Comparison of ENCODE assay signal across 12 cellular contexts in the genomic region with DNA sequence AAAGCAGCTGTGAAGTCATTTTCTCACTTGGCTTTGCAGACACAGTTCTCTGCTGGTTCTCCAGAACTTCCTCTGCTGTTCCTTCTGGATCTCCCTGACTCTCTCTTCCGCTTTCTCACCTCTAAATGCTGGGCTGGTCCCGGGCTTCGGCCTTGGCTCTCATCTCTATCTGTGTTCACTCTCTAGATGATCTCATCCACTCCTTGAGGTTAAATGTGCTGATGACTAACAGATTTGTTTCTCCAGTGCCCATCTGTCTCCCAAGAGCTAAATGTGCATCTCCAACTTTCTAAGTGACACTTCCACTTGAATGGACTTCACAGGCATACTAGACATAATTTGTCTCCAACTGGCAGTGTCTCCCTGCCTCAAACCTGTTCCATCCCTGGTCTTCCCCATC.
A peak's percentile ranks its signal among the peaks of the same experiment; 100 is the strongest.
DNase-seq lines count a peak whose midpoint lies in the region; TF ChIP-seq lines count a peak whose summit lies in the region.
"Had no signal": no experiment of that assay in that cellular context is flagged by ENCODE, and none has a peak within 500 bp of the region (broad histone marks: within the 10 kb centered on the region; RNA-seq: fewer than 3 reads in every experiment).

No MANE protein-coding gene starts in this region.

- no peaks in the 10 kb centered on the region for H3K36me3 ChIP-seq in HEK293 (ENCODE audit: control insufficient read depth in 2 of 2, insufficient read depth in 1 of 2, low read length in 2 of 2)

- peaks cover 0 to 1% (median 0%) of the 10 kb centered on the region in 3 donors for H3K27me3 Mint-ChIP-seq in immature natural killer cell (ENCODE audit: low read depth in 3 of 3)
- H3K27me3 Mint-ChIP-seq: activated CD4-positive, alpha-beta T cell treated with anti-CD3 and anti-CD28 coated beads, Interleukin-2, amount 10 ng/mL, durations not matched to agents 7 days and 5 days; CD4-positive, alpha-beta T cell had no signal

- POLR2A ChIA-PET in HEK293 (lab: Yijun Ruan, JAX) = interaction anchor here (2.2 kb wide), 1 partner anchor 95 kb away, joined by 5 read pairs; the partner anchor contains the start of gene ITPR1

- CTCF ChIA-PET in HEK293 (lab: Yijun Ruan, JAX) = interaction anchor here (0.7 to 1.2 kb wide), 2 partner anchors 10 to 23 kb away, joined by 3 read pairs; no protein-coding TSS in a partner anchor

- no peak overlapping the region for H3K4me3 ChIP-seq in HEK293 (ENCODE audit: low read depth, low read length)

- H3K9me3 Mint-ChIP-seq in immature natural killer cell = no peaks in the 10 kb centered on the region
- H3K9me3 Mint-ChIP-seq: CD4-positive, alpha-beta T cell had no signal

- no peaks in the 10 kb centered on the region for H3K36me3 Mint-ChIP-seq in immature natural killer cell

- DNase-seq in AG08395 (ENCODE audit: low spot score) = peak; percentile 73
- peak; percentile 78 for DNase-seq in amniotic epithelial cell (ENCODE audit: low read depth)
- DNase-seq in immature natural killer cell = no peak
- DNase-seq in stimulated activated CD8-positive, alpha-beta memory T cell treated with anti-CD3 and anti-CD28 coated beads, Interleukin-4, amount 100 ng/mL, for 48 hours = no peak
- DNase-seq in NCI-H1930 (lab: John Stamatoyannopoulos, UW) = no peak
- DNase-seq in activated CD8-positive, alpha-beta memory T cell treated with anti-CD3 and anti-CD28 coated beads for 24 hours = no peak
- DNase-seq in NCI-H1417 (lab: John Stamatoyannopoulos, UW) = no peak
- DNase-seq: activated CD4-positive, alpha-beta T cell treated with anti-CD3 and anti-CD28 coated beads, Interleukin-2, amount 10 ng/mL, durations not matched to agents 7 days and 5 days; CD4-positive, alpha-beta T cell; effector memory CD4-positive, alpha-beta T cell; NCI-H748 treated with DMSO at 0.1 percent for 48 hours had no signal

- H3K27ac Mint-ChIP-seq in immature natural killer cell = peak overlapping the region in 5 of 6 donors; percentile 2 to 65 (median 3)
- H3K27ac Mint-ChIP-seq: activated CD4-positive, alpha-beta T cell treated with anti-CD3 and anti-CD28 coated beads, Interleukin-2, amount 10 ng/mL, durations not matched to agents 7 days and 5 days had no signal

- H3K9me3 ChIP-seq in HEK293 (ENCODE audit: control insufficient read depth, insufficient read depth, low read depth, low read length) = no peaks in the 10 kb centered on the region

- no peak overlapping the region for H3K27ac ChIP-seq in HEK293 (ENCODE audit: extremely low read depth, low read depth, low read length)

- no peak for TF ChIP-seq CTCF in HEK293 (tag by site-specific recombination; IDR thresholded peaks at IDR 0.05)

- peak overlapping the region in 2 of 5 donors; percentile 30 to 32 for H3K4me3 Mint-ChIP-seq in immature natural killer cell
- H3K4me3 Mint-ChIP-seq: activated CD4-positive, alpha-beta T cell treated with anti-CD3 and anti-CD28 coated beads, Interleukin-2, amount 10 ng/mL, durations not matched to agents 7 days and 5 days; CD4-positive, alpha-beta T cell had no signal

- peaks cover 66 to 78% of the 10 kb centered on the region in 2 donors for H3K4me1 Mint-ChIP-seq in immature natural killer cell

- H3K4me1 ChIP-seq in HEK293 (ENCODE audit: control insufficient read depth, insufficient read depth, low read length) = peaks cover under 1% of the 10 kb centered on the region; the same call in 1 of the 2 replicates

TF ChIP-seq in HEK293, 187 proteins besides CTCF, POLR2A, EP300 and RAD21 (continues in another document):
- TF ChIP-seq ZBTB21 (tag by site-specific recombination; IDR thresholded peaks at IDR 0.05) (peak; percentile 18; the same call in 1 of the 2 replicates), ZNF561 (tag by site-specific recombination; IDR thresholded peaks at IDR 0.05; ENCODE audit: borderline replicate concordance) (no peak), GLIS1 (tag by site-specific recombination; IDR thresholded peaks at IDR 0.05) (peak; percentile 46; the same call in 1 of the 2 replicates), FEZF1 (tag by site-specific recombination; IDR thresholded peaks at IDR 0.05) (peak; percentile 43; the same call in 1 of the 2 replicates), PRDM1 (tag by site-specific recombination; IDR thresholded peaks at IDR 0.05) (peak; percentile 95), TSHZ1 (tag by site-specific recombination; IDR thresholded peaks at IDR 0.05; ENCODE audit: borderline replicate concordance) (peak; percentile 49; the same call in 1 of the 2 replicates), ZEB2 (tag by site-specific recombination; IDR thresholded peaks at IDR 0.05) (peak; percentile 82), BCL11A (tag by site-specific recombination; IDR thresholded peaks at IDR 0.05; ENCODE audit: low read depth) (no peak), ZNF544 (tag by site-specific recombination; IDR thresholded peaks at IDR 0.05) (no peak), ZNF596 (tag by site-specific recombination; IDR thresholded peaks at IDR 0.05) (no peak), KLF8 (tag by site-specific recombination; IDR thresholded peaks at IDR 0.05) (peak; percentile 38; the same call in 1 of the 2 replicates)
- TF ChIP-seq, protein P1, sequence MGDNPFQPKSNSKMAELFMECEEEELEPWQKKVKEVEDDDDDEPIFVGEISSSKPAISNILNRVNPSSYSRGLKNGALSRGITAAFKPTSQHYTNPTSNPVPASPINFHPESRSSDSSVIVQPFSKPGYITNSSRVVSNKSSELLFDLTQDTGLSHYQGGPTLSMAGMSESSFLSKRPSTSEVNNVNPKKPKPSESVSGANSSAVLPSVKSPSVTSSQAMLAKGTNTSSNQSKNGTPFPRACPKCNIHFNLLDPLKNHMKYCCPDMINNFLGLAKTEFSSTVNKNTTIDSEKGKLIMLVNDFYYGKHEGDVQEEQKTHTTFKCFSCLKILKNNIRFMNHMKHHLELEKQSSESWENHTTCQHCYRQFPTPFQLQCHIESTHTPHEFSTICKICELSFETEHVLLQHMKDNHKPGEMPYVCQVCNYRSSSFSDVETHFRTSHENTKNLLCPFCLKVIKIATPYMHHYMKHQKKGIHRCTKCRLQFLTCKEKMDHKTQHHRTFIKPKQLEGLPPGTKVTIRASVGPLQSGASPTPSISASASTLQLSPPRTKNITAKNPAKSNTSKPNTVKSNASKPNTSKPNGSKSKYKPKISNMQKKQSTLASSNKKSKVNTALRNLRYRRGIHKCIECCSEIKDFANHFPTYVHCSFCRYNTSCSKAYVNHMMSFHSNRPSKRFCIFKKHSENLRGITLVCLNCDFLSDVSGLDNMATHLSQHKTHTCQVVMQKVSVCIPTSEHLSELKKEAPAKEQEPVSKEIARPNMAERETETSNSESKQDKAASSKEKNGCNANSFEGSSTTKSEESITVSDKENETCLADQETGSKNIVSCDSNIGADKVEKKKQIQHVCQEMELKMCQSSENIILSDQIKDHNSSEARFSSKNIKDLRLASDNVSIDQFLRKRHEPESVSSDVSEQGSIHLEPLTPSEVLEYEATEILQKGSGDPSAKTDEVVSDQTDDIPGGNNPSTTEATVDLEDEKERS (tag by site-specific recombination; IDR thresholded peaks at IDR 0.05) = no peak
- TF ChIP-seq, protein P2, sequence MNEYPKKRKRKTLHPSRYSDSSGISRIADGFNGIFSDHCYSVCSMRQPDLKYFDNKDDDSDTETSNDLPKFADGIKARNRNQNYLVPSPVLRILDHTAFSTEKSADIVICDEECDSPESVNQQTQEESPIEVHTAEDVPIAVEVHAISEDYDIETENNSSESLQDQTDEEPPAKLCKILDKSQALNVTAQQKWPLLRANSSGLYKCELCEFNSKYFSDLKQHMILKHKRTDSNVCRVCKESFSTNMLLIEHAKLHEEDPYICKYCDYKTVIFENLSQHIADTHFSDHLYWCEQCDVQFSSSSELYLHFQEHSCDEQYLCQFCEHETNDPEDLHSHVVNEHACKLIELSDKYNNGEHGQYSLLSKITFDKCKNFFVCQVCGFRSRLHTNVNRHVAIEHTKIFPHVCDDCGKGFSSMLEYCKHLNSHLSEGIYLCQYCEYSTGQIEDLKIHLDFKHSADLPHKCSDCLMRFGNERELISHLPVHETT (tag by site-specific recombination; IDR thresholded peaks at IDR 0.05) = peak; percentile 63; the same call in 1 of the 2 replicates
- TF ChIP-seq, protein P3, sequence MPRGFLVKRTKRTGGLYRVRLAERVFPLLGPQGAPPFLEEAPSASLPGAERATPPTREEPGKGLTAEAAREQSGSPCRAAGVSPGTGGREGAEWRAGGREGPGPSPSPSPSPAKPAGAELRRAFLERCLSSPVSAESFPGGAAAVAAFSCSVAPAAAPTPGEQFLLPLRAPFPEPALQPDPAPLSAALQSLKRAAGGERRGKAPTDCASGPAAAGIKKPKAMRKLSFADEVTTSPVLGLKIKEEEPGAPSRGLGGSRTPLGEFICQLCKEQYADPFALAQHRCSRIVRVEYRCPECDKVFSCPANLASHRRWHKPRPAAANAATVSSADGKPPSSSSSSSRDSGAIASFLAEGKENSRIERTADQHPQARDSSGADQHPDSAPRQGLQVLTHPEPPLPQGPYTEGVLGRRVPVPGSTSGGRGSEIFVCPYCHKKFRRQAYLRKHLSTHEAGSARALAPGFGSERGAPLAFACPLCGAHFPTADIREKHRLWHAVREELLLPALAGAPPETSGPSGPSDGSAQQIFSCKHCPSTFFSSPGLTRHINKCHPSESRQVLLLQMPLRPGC (tag by site-specific recombination; IDR thresholded peaks at IDR 0.05) = peak; percentile 36; the same call in 1 of the 2 replicates

Comparison
In these comparisons a context has a peak if more than half of its experiments do, and no peak if none do; other contexts are left out.
1. DNase-seq: peak in AG08395 (single experiment) and amniotic epithelial cell (single experiment); none in immature natural killer cell (0 of 3), stimulated activated CD8-positive, alpha-beta memory T cell treated with anti-CD3 and anti-CD28 coated beads, Interleukin-4, amount 100 ng/mL, for 48 hours (single experiment), NCI-H1930 (0 of 2), activated CD8-positive, alpha-beta memory T cell treated with anti-CD3 and anti-CD28 coated beads for 24 hours (single experiment) and NCI-H1417 (0 of 3).